ENCODE assay signal across 6 cellular contexts in genomic region chr13:107239213-107239612, GRCh38.
"Had no signal": no experiment of that assay in that cellular context is flagged by ENCODE, and none has a peak within 500 bp of the region (broad histone marks: within the 10 kb centered on the region; RNA-seq: fewer than 3 reads in every experiment).

No MANE protein-coding gene starts in this region.

- DNase-seq: GOT3, H9, HCEC 1CT, IMR-90, KG1 had no signal

- ATAC-seq: K562 had no signal

- FAIRE-seq: K562 had no signal
